13 cellular contexts compared by ENCODE assay signal in the genomic region with DNA sequence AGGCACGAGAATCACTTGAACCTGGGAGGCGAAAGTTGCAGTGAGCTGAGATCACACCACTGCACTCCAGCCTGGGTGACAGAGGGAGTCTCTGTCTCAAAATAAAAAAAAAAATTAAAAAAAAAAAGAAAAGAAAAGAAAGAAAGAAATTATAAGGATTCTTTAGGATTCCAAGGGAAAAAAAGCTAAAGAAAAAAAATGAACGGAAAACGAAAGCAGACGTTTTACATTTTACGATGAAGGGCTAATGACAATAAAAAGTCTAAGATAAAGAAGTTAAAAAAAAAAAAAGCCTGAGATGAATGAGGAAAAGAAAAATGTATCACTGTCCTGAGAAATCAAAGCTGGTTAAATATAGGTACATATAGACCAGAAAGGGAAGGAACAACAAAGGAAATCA.
"Had no signal": no experiment of that assay in that cellular context is flagged by ENCODE, and none has a peak within 500 bp of the region (broad histone marks: within the 10 kb centered on the region; RNA-seq: fewer than 3 reads in every experiment).

No MANE protein-coding gene starts in this region.

- H3K4me3 Mint-ChIP-seq: naive thymus-derived CD8-positive, alpha-beta T cell; stimulated activated naive B cell treated with anti-CD40 and anti-IgM and Interleukin-4, amounts not matched to agents 10 μg/mL and 1 μg/mL and 100 μg/mL, for 72 hours had no signal

- H3K36me3 ChIP-seq: thyroid gland had no signal

- H3K9me3 ChIP-seq: left ventricle myocardium inferior, mucosa of descending colon, neutrophil, thyroid gland had no signal

- H3K27me3 Mint-ChIP-seq: naive thymus-derived CD8-positive, alpha-beta T cell; stimulated activated naive B cell treated with anti-CD40 and anti-IgM and Interleukin-4, amounts not matched to agents 10 μg/mL and 1 μg/mL and 100 μg/mL, for 72 hours had no signal

- DNase-seq: activated CD8-positive, alpha-beta memory T cell treated with anti-CD3 and anti-CD28 coated beads, Interleukin-2, amount 50 U/mL, for 4 hours; activated naive CD4-positive, alpha-beta T cell; aorta; left ventricle myocardium inferior; mucosa of descending colon; naive thymus-derived CD8-positive, alpha-beta T cell; retina; stimulated activated naive B cell treated with anti-CD40 and anti-IgM and Interleukin-4, amounts not matched to agents 10 μg/mL and 1 μg/mL and 100 μg/mL, for 72 hours; thyroid gland had no signal

- H3K27ac ChIP-seq: left ventricle myocardium inferior, neutrophil, thyroid gland had no signal

- FAIRE-seq: keratinocyte, urothelium cell line had no signal

- H3K4me1 ChIP-seq: thyroid gland had no signal

- H3K27me3 ChIP-seq: neutrophil, thyroid gland had no signal

- ATAC-seq: activated CD4-positive, CD25-positive, alpha-beta regulatory T cell treated with anti-CD3 and anti-CD28 coated beads, Interleukin-2, amount 50 U/mL, for 24 hours; mucosa of descending colon; naive thymus-derived CD8-positive, alpha-beta T cell; stimulated activated naive B cell treated with anti-CD40 and anti-IgM and Interleukin-4, amounts not matched to agents 10 μg/mL and 1 μg/mL and 100 μg/mL, for 72 hours had no signal

- H3K27ac Mint-ChIP-seq: stimulated activated naive B cell treated with anti-CD40 and anti-IgM and Interleukin-4, amounts not matched to agents 10 μg/mL and 1 μg/mL and 100 μg/mL, for 72 hours had no signal

- H3K9me3 Mint-ChIP-seq: naive thymus-derived CD8-positive, alpha-beta T cell; stimulated activated naive B cell treated with anti-CD40 and anti-IgM and Interleukin-4, amounts not matched to agents 10 μg/mL and 1 μg/mL and 100 μg/mL, for 72 hours had no signal

- H3K4me3 ChIP-seq: left ventricle myocardium inferior, mucosa of descending colon, thyroid gland had no signal
